In genomic region chr6:30344868-30345671, GRCh38 we compare ENCODE assay signal across 1 cellular context.
TF ChIP-seq lines count a peak whose summit lies in the region.

Gene RPP21, plus strand, starts transcription at chr6:30345156. Its CDS starts 16 bp downstream, at chr6:30345172.

TF ChIP-seq in K562, 482 proteins besides CTCF, POLR2A, EP300 and RAD21 (continued from another document and continues in another):
- TF ChIP-seq HMGN3 (IDR thresholded peaks at IDR 0.05; ENCODE audit: borderline replicate concordance, extremely low read depth, insufficient read length, low read depth, low read length) = peak; percentile 95
- TF ChIP-seq ZBTB33 (CRISPR knock-in tag; IDR thresholded peaks at IDR 0.05) = no peak
- TF ChIP-seq FOXA1 (IDR thresholded peaks at IDR 0.05; ENCODE audit: borderline replicate concordance) = no peak
- peak; percentile 99 for TF ChIP-seq POLR2G (IDR thresholded peaks at IDR 0.05; ENCODE audit: low read depth, low read length)
- peak; percentile 36; the same call in 1 of the 2 replicates for TF ChIP-seq LARP7 (IDR thresholded peaks at IDR 0.05)
- no peak for TF ChIP-seq IFI16 (CRISPR knock-in tag; IDR thresholded peaks at IDR 0.05)
- TF ChIP-seq ID3 (CRISPR knock-in tag; IDR thresholded peaks at IDR 0.05) = no peak
- TF ChIP-seq ID3 (tag; IDR thresholded peaks at IDR 0.05) = 0 out of 2 replicates have a peak, but pooled peaks have one; percentile 23
- TF ChIP-seq, protein P1, sequence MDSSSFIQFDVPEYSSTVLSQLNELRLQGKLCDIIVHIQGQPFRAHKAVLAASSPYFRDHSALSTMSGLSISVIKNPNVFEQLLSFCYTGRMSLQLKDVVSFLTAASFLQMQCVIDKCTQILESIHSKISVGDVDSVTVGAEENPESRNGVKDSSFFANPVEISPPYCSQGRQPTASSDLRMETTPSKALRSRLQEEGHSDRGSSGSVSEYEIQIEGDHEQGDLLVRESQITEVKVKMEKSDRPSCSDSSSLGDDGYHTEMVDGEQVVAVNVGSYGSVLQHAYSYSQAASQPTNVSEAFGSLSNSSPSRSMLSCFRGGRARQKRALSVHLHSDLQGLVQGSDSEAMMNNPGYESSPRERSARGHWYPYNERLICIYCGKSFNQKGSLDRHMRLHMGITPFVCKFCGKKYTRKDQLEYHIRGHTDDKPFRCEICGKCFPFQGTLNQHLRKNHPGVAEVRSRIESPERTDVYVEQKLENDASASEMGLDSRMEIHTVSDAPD (CRISPR knock-in tag; IDR thresholded peaks at IDR 0.05) = no peak
- no peak for TF ChIP-seq CHD1 (IDR thresholded peaks at IDR 0.05; ENCODE audit: low read length)
- TF ChIP-seq CBFA2T3 (IDR thresholded peaks at IDR 0.05) = no peak
- TF ChIP-seq ZNF274 (IDR thresholded peaks at IDR 0.05; ENCODE audit: borderline replicate concordance, low read depth, low read length) = no peak
- no peak for TF ChIP-seq HNRNPLL (IDR thresholded peaks at IDR 0.05; ENCODE audit: low read depth, low read length, poor library complexity, severe bottlenecking)
- TF ChIP-seq HDAC8 (tag; IDR thresholded peaks at IDR 0.05) = no peak
- no peak for TF ChIP-seq GATA2 (CRISPR knock-in tag; IDR thresholded peaks at IDR 0.05)
- no peak for TF ChIP-seq ZNF740 (CRISPR knock-in tag; IDR thresholded peaks at IDR 0.05)
- 0 out of 4 replicates have a peak, but pooled peaks of 1 of the 2 experiments have one; percentile 9 for TF ChIP-seq ZNF740 (tag; IDR thresholded peaks at IDR 0.05)
- TF ChIP-seq RNF2 (IDR thresholded peaks at IDR 0.05) = peak; percentile 25; the same call in 1 of the 2 replicates
- TF ChIP-seq TBP (optimal IDR thresholded peaks at IDR 0.05; ENCODE audit: low read depth, low read length) = peak; percentile 83
- TF ChIP-seq SREBF2 (CRISPR knock-in tag; IDR thresholded peaks at IDR 0.05) = no peak
- TF ChIP-seq, protein P2, sequence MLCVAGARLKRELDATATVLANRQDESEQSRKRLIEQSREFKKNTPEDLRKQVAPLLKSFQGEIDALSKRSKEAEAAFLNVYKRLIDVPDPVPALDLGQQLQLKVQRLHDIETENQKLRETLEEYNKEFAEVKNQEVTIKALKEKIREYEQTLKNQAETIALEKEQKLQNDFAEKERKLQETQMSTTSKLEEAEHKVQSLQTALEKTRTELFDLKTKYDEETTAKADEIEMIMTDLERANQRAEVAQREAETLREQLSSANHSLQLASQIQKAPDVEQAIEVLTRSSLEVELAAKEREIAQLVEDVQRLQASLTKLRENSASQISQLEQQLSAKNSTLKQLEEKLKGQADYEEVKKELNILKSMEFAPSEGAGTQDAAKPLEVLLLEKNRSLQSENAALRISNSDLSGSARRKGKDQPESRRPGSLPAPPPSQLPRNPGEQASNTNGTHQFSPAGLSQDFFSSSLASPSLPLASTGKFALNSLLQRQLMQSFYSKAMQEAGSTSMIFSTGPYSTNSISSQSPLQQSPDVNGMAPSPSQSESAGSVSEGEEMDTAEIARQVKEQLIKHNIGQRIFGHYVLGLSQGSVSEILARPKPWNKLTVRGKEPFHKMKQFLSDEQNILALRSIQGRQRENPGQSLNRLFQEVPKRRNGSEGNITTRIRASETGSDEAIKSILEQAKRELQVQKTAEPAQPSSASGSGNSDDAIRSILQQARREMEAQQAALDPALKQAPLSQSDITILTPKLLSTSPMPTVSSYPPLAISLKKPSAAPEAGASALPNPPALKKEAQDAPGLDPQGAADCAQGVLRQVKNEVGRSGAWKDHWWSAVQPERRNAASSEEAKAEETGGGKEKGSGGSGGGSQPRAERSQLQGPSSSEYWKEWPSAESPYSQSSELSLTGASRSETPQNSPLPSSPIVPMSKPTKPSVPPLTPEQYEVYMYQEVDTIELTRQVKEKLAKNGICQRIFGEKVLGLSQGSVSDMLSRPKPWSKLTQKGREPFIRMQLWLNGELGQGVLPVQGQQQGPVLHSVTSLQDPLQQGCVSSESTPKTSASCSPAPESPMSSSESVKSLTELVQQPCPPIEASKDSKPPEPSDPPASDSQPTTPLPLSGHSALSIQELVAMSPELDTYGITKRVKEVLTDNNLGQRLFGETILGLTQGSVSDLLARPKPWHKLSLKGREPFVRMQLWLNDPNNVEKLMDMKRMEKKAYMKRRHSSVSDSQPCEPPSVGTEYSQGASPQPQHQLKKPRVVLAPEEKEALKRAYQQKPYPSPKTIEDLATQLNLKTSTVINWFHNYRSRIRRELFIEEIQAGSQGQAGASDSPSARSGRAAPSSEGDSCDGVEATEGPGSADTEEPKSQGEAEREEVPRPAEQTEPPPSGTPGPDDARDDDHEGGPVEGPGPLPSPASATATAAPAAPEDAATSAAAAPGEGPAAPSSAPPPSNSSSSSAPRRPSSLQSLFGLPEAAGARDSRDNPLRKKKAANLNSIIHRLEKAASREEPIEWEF (CRISPR knock-in tag; IDR thresholded peaks at IDR 0.05) = no peak
- TF ChIP-seq, protein P3, sequence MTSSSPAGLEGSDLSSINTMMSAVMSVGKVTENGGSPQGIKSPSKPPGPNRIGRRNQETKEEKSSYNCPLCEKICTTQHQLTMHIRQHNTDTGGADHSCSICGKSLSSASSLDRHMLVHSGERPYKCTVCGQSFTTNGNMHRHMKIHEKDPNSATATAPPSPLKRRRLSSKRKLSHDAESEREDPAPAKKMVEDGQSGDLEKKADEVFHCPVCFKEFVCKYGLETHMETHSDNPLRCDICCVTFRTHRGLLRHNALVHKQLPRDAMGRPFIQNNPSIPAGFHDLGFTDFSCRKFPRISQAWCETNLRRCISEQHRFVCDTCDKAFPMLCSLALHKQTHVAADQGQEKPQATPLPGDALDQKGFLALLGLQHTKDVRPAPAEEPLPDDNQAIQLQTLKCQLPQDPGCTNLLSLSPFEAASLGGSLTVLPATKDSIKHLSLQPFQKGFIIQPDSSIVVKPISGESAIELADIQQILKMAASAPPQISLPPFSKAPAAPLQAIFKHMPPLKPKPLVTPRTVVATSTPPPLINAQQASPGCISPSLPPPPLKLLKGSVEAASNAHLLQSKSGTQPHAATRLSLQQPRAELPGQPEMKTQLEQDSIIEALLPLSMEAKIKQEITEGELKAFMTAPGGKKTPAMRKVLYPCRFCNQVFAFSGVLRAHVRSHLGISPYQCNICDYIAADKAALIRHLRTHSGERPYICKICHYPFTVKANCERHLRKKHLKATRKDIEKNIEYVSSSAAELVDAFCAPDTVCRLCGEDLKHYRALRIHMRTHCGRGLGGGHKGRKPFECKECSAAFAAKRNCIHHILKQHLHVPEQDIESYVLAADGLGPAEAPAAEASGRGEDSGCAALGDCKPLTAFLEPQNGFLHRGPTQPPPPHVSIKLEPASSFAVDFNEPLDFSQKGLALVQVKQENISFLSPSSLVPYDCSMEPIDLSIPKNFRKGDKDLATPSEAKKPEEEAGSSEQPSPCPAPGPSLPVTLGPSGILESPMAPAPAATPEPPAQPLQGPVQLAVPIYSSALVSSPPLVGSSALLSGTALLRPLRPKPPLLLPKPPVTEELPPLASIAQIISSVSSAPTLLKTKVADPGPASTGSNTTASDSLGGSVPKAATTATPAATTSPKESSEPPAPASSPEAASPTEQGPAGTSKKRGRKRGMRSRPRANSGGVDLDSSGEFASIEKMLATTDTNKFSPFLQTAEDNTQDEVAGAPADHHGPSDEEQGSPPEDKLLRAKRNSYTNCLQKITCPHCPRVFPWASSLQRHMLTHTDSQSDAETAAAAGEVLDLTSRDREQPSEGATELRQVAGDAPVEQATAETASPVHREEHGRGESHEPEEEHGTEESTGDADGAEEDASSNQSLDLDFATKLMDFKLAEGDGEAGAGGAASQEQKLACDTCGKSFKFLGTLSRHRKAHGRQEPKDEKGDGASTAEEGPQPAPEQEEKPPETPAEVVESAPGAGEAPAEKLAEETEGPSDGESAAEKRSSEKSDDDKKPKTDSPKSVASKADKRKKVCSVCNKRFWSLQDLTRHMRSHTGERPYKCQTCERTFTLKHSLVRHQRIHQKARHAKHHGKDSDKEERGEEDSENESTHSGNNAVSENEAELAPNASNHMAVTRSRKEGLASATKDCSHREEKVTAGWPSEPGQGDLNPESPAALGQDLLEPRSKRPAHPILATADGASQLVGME (CRISPR knock-in tag; IDR thresholded peaks at IDR 0.05) = peak; percentile 95
- no peak for TF ChIP-seq ZNF444 (CRISPR knock-in tag; IDR thresholded peaks at IDR 0.05)
- TF ChIP-seq RERE (CRISPR knock-in tag; IDR thresholded peaks at IDR 0.05; ENCODE audit: borderline replicate concordance) = no peak
- peak; percentile 57; the same call in 1 of the 2 replicates for TF ChIP-seq OTX1 (CRISPR knock-in tag; IDR thresholded peaks at IDR 0.05)
- TF ChIP-seq CHCHD3 (CRISPR knock-in tag; IDR thresholded peaks at IDR 0.05) = no peak
- no peak; a peak in 1 of 4 replicates for TF ChIP-seq ZNF639 (CRISPR knock-in tag; conservative IDR thresholded peaks at IDR 0.05 in 1 of 2, IDR thresholded peaks at IDR 0.05 in 1 of 2)
- TF ChIP-seq ZSCAN32 (CRISPR knock-in tag; IDR thresholded peaks at IDR 0.05) = peak; percentile 64; the same call in 1 of the 2 replicates
- no peak for TF ChIP-seq SMAD2 (IDR thresholded peaks at IDR 0.05; ENCODE audit: low read depth, low read length)
- TF ChIP-seq SLC30A9 (CRISPR knock-in tag; IDR thresholded peaks at IDR 0.05) = no peak
- no peak for TF ChIP-seq RBM15 (IDR thresholded peaks at IDR 0.05; ENCODE audit: insufficient read depth, low read length)
- TF ChIP-seq FOS (IDR thresholded peaks at IDR 0.05; ENCODE audit: extremely low read depth, insufficient read length) = no peak
- TF ChIP-seq RAD51 (IDR thresholded peaks at IDR 0.05; ENCODE audit: borderline replicate concordance, low read depth) = no peak
- TF ChIP-seq XRCC5 (IDR thresholded peaks at IDR 0.05; ENCODE audit: low read depth, low read length) = no peak
- TF ChIP-seq DMBX1 (CRISPR knock-in tag; IDR thresholded peaks at IDR 0.05; ENCODE audit: borderline replicate concordance) = no peak
- TF ChIP-seq ZNF75A (CRISPR knock-in tag; IDR thresholded peaks at IDR 0.05) = 0 out of 2 replicates have a peak, but pooled peaks have one; percentile 13
- no peak for TF ChIP-seq YBX1 (IDR thresholded peaks at IDR 0.05)
- no peak for TF ChIP-seq ZNF507 (tag; conservative IDR thresholded peaks at IDR 0.05)
